1 cellular context compared by ENCODE assay signal in the genomic region with DNA sequence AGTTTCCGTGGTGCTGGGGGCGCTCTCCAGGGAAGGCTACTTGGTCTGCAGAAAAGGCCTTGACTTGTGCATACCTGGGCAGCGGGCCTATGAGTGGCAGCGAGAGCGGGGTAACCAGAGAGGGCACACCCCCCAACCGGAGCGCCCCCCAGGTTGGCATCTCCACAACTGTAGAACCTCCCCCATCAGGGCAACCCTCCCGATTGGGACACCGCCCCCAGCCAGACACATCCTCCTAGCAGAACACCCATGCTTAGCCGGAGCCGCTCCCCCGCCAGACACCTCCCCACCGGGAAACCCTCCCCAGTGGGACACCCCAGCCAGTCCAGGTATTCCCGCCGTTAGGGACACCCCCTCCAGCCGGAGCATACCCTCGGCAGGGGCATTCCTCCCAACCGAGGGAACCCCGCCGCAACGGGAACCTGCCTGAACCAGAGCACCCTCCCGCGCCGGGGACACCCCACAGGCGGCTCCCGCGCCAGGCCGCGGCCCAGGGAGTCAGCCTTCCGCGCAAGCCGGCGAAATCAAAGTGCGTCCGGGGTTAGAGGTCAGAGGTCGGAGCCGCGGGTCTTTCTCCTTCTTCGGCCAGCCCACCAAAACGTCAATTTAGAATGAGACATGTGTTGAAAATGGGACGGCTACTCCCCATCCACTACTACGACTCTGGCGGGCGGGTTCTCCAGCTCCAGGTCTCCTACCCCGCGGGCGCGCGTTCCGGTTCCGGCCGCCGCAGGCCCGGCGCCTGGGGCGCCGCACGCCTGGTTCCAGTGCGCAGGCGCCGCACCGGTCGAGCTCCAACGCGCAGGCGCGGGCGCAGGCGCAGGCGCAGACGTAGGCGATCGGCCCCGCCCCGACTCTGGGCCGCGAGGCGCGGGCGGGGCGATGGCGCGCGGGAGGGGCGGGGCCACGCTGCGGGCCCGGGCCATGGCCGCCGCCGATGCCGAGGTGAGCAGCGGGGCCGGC.
TF ChIP-seq lines count a peak whose summit lies in the region.

Gene EHMT1, plus strand, starts transcription at position 901 of the 963 bp plus-strand sequence. Its CDS starts 24 bp downstream, at position 925.

TF ChIP-seq in K562, 482 proteins besides CTCF, POLR2A, EP300 and RAD21 (continued from another document and continues in another):
- TF ChIP-seq, protein P1, sequence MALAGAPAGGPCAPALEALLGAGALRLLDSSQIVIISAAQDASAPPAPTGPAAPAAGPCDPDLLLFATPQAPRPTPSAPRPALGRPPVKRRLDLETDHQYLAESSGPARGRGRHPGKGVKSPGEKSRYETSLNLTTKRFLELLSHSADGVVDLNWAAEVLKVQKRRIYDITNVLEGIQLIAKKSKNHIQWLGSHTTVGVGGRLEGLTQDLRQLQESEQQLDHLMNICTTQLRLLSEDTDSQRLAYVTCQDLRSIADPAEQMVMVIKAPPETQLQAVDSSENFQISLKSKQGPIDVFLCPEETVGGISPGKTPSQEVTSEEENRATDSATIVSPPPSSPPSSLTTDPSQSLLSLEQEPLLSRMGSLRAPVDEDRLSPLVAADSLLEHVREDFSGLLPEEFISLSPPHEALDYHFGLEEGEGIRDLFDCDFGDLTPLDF (CRISPR knock-in tag; IDR thresholded peaks at IDR 0.05), result peak; percentile 27; the same call in 1 of the 2 replicates
- TF ChIP-seq EWSR1 (IDR thresholded peaks at IDR 0.05; ENCODE audit: borderline replicate concordance, low read depth, partially characterized antibody) (no peak), CHD4 (IDR thresholded peaks at IDR 0.05; ENCODE audit: insufficient read depth, insufficient replicate concordance, low read depth, low read length, poor library complexity, severe bottlenecking) (no peak), OTX1 (CRISPR knock-in tag; IDR thresholded peaks at IDR 0.05) (no peak), RCOR1 (IDR thresholded peaks at IDR 0.05; ENCODE audit: borderline replicate concordance in 1 of 2, low read depth in 2 of 2, low read length in 2 of 2) (no peak), NUFIP1 (IDR thresholded peaks at IDR 0.05; ENCODE audit: partially characterized antibody) (no peak), WHSC1 (IDR thresholded peaks at IDR 0.05; ENCODE audit: low read length) (no peak), TBL1XR1 (IDR thresholded peaks at IDR 0.05; ENCODE audit: low read length in 2 of 2) (no peak), ZBTB7A (IDR thresholded peaks at IDR 0.05; ENCODE audit: borderline replicate concordance, control insufficient read depth, low read depth, low read length) (peak; percentile 48; the same call in 1 of the 2 replicates), ZFPM2 (CRISPR knock-in tag; IDR thresholded peaks at IDR 0.05) (no peak), CSDE1 (IDR thresholded peaks at IDR 0.05) (no peak), RBFOX2 (IDR thresholded peaks at IDR 0.05; ENCODE audit: low read depth, low read length) (peak; percentile 91), MTA1 (IDR thresholded peaks at IDR 0.05; ENCODE audit: borderline replicate concordance) (peak; percentile 95), TAF1 (IDR thresholded peaks at IDR 0.05; ENCODE audit: control insufficient read depth, extremely low read depth, insufficient read depth, low read length, severe bottlenecking) (peak; percentile 59), ZBTB12 (CRISPR knock-in tag; IDR thresholded peaks at IDR 0.05) (0 out of 2 replicates have a peak, but pooled peaks have one; percentile 50), ELF2 (CRISPR knock-in tag; IDR thresholded peaks at IDR 0.05) (peak; percentile 83; the same call in 1 of the 2 replicates), HIVEP1 (CRISPR knock-in tag; IDR thresholded peaks at IDR 0.05) (peak; percentile 13; the same call in 1 of the 2 replicates), SETDB1 (IDR thresholded peaks at IDR 0.05; ENCODE audit: low read length) (no peak), XRCC4 (IDR thresholded peaks at IDR 0.05; ENCODE audit: extremely low read depth, insufficient read depth, insufficient read length) (no peak), SIN3A (IDR thresholded peaks at IDR 0.05; ENCODE audit: borderline replicate concordance in 2 of 2, control insufficient read depth in 1 of 2, low read depth in 2 of 2, low read length in 2 of 2) (peak; percentile 54 to 82; a peak in 3 of 4 replicates), PTTG1 (tag; IDR thresholded peaks at IDR 0.05; ENCODE audit: low read depth) (no peak), ZNF695 (CRISPR knock-in tag; IDR thresholded peaks at IDR 0.05) (no peak), C11orf30 (IDR thresholded peaks at IDR 0.05; ENCODE audit: low read depth) (peak; percentile 90), BCOR (IDR thresholded peaks at IDR 0.05) (0 out of 2 replicates have a peak, but pooled peaks have one; percentile 31), SMARCA4 (IDR thresholded peaks at IDR 0.05) (0 out of 2 replicates have a peak, but pooled peaks have one; percentile 19), MCM2 (IDR thresholded peaks at IDR 0.05; ENCODE audit: low read depth) (no peak), ZNF507 (tag; conservative IDR thresholded peaks at IDR 0.05) (no peak), HMG20B (CRISPR knock-in tag; IDR thresholded peaks at IDR 0.05) (peak; percentile 81; the same call in 1 of the 2 replicates), ATF7 (IDR thresholded peaks at IDR 0.05) (peak; percentile 85), RBM39 (optimal IDR thresholded peaks at IDR 0.05; ENCODE audit: low read depth, low read length) (no peak), CEBPZ (IDR thresholded peaks at IDR 0.05; ENCODE audit: borderline replicate concordance, low read depth, low read length) (no peak), ZNF282 (CRISPR knock-in tag; IDR thresholded peaks at IDR 0.05) (peak; percentile 85; the same call in 1 of the 2 replicates), RFX1 (IDR thresholded peaks at IDR 0.05) (no peak), ZNF561 (CRISPR knock-in tag; conservative IDR thresholded peaks at IDR 0.05) (no peak), ATF4 (CRISPR knock-in tag; IDR thresholded peaks at IDR 0.05) (peak; percentile 46; the same call in 1 of the 2 replicates), RAD51 (IDR thresholded peaks at IDR 0.05; ENCODE audit: borderline replicate concordance, low read depth) (no peak), ZNF23 (CRISPR knock-in tag; IDR thresholded peaks at IDR 0.05) (no peak), ATF2 (CRISPR knock-in tag; IDR thresholded peaks at IDR 0.05) (no peak), ZNF589 (CRISPR knock-in tag; IDR thresholded peaks at IDR 0.05; ENCODE audit: low read depth) (no peak), ZFX (CRISPR knock-in tag; IDR thresholded peaks at IDR 0.05) (peak; percentile 93), ETS2 (tag; IDR thresholded peaks at IDR 0.05; ENCODE audit: borderline replicate concordance, poor library complexity, severe bottlenecking) (no peak)
- TF ChIP-seq, protein P2, sequence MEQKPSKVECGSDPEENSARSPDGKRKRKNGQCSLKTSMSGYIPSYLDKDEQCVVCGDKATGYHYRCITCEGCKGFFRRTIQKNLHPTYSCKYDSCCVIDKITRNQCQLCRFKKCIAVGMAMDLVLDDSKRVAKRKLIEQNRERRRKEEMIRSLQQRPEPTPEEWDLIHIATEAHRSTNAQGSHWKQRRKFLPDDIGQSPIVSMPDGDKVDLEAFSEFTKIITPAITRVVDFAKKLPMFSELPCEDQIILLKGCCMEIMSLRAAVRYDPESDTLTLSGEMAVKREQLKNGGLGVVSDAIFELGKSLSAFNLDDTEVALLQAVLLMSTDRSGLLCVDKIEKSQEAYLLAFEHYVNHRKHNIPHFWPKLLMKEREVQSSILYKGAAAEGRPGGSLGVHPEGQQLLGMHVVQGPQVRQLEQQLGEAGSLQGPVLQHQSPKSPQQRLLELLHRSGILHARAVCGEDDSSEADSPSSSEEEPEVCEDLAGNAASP (IDR thresholded peaks at IDR 0.05), result no peak
- TF ChIP-seq, protein P3, sequence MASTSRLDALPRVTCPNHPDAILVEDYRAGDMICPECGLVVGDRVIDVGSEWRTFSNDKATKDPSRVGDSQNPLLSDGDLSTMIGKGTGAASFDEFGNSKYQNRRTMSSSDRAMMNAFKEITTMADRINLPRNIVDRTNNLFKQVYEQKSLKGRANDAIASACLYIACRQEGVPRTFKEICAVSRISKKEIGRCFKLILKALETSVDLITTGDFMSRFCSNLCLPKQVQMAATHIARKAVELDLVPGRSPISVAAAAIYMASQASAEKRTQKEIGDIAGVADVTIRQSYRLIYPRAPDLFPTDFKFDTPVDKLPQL (IDR thresholded peaks at IDR 0.05; ENCODE audit: extremely low read depth, insufficient read length), result no peak
- TF ChIP-seq, protein P4, sequence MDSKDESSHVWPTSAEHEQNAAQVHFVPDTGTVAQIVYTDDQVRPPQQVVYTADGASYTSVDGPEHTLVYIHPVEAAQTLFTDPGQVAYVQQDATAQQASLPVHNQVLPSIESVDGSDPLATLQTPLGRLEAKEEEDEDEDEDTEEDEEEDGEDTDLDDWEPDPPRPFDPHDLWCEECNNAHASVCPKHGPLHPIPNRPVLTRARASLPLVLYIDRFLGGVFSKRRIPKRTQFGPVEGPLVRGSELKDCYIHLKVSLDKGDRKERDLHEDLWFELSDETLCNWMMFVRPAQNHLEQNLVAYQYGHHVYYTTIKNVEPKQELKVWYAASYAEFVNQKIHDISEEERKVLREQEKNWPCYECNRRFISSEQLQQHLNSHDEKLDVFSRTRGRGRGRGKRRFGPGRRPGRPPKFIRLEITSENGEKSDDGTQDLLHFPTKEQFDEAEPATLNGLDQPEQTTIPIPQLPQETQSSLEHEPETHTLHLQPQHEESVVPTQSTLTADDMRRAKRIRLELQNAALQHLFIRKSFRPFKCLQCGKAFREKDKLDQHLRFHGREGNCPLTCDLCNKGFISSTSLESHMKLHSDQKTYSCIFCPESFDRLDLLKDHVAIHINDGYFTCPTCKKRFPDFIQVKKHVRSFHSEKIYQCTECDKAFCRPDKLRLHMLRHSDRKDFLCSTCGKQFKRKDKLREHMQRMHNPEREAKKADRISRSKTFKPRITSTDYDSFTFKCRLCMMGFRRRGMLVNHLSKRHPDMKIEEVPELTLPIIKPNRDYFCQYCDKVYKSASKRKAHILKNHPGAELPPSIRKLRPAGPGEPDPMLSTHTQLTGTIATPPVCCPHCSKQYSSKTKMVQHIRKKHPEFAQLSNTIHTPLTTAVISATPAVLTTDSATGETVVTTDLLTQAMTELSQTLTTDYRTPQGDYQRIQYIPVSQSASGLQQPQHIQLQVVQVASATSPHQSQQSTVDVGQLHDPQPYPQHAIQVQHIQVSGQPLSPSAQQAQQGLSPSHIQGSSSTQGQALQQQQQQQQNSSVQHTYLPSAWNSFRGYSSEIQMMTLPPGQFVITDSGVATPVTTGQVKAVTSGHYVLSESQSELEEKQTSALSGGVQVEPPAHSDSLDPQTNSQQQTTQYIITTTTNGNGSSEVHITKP (IDR thresholded peaks at IDR 0.05; ENCODE audit: partially characterized antibody), result no peak
- TF ChIP-seq, protein P5, sequence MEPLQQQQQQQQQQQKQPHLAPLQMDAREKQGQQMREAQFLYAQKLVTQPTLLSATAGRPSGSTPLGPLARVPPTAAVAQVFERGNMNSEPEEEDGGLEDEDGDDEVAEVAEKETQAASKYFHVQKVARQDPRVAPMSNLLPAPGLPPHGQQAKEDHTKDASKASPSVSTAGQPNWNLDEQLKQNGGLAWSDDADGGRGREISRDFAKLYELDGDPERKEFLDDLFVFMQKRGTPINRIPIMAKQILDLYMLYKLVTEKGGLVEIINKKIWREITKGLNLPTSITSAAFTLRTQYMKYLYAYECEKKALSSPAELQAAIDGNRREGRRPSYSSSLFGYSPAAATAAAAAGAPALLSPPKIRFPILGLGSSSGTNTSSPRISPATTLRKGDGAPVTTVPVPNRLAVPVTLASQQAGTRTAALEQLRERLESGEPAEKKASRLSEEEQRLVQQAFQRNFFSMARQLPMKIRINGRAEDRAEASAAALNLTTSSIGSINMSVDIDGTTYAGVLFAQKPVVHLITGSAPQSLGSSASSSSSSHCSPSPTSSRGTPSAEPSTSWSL (CRISPR knock-in tag; IDR thresholded peaks at IDR 0.05; ENCODE audit: borderline replicate concordance), result no peak
